15 cellular contexts compared by ENCODE assay signal in genomic region chr19:14409157-14410053, GRCh38. TPM values are rescaled to one million over a fixed set of nuclear protein-coding genes. Genes with fewer than 3 reads are reported as not detected.
DNase-seq lines count a peak whose midpoint lies in the region; ATAC-seq and TF ChIP-seq lines count a peak whose summit lies in the region.
"Had no signal": no experiment of that assay in that cellular context is flagged by ENCODE, and none has a peak within 500 bp of the region (broad histone marks: within the 10 kb centered on the region; RNA-seq: fewer than 3 reads in every experiment).

No MANE protein-coding gene starts in this region.

- H3K27ac ChIP-seq in OCI-LY7 (ENCODE audit: low read depth, low read length, poor library complexity, severe bottlenecking) = no peak overlapping the region
- H3K27ac ChIP-seq: VCaP had no signal

- H3K27me3 Mint-ChIP-seq in activated naive CD8-positive, alpha-beta T cell treated with anti-CD3 and anti-CD28 coated beads, Interleukin-2, amount 10 ng/mL, durations not matched to agents 7 days and 5 days = no peaks in the 10 kb centered on the region

- peak overlapping the region; percentile 80 for H3K27ac Mint-ChIP-seq in activated naive CD8-positive, alpha-beta T cell treated with anti-CD3 and anti-CD28 coated beads, Interleukin-2, amount 10 ng/mL, durations not matched to agents 7 days and 5 days
- H3K27ac Mint-ChIP-seq in stimulated activated effector memory CD8-positive, alpha-beta T cell treated with anti-CD3 and anti-CD28 coated beads, Interleukin-12 subunit alpha, Interleukin-12 subunit beta, amount 100 ng/mL, for 72 hours = peak overlapping the region; percentile 86

- no peak overlapping the region for H3K4me2 ChIP-seq in OCI-LY7 (ENCODE audit: low read length)

- intact Hi-C loops in OCI-LY7 (cut with micrococcal nuclease; ENCODE audit: unreplicated experiment) = no loop called here

- peaks cover 4% of the 10 kb centered on the region for H3K4me1 ChIP-seq in OCI-LY7 (ENCODE audit: insufficient read depth, low read length, poor library complexity, severe bottlenecking)

- peaks cover 14% of the 10 kb centered on the region; the same call in 1 of the 2 replicates for H4K20me1 ChIP-seq in OCI-LY7 (ENCODE audit: insufficient read depth, low read length)

- TSS peak; percentile 93 for BruUV-seq in OCI-LY7 (replicated peaks; lab: Mats Ljungman, UMichigan)

- DNase-seq in activated naive CD4-positive, alpha-beta T cell treated with Interleukin-2 at 50 U/mL for 16 hours = peak; percentile 23
- no peak for DNase-seq in activated naive CD4-positive, alpha-beta T cell (lab: John Stamatoyannopoulos, UW)
- no peak for DNase-seq in OCI-LY7 (ENCODE audit: low spot score)
- no peak for DNase-seq in activated naive CD8-positive, alpha-beta T cell treated with anti-CD3 and anti-CD28 coated beads, Interleukin-2, amount 10 ng/mL, durations not matched to agents 7 days and 5 days
- DNase-seq in stimulated activated effector memory CD8-positive, alpha-beta T cell treated with anti-CD3 and anti-CD28 coated beads, Interleukin-12 subunit alpha, Interleukin-12 subunit beta, amount 100 ng/mL, for 72 hours (ENCODE audit: low spot score in 2 of 2) = no peak
- no peak for DNase-seq in erythroblast (lab: John Stamatoyannopoulos, UW)
- no peak for DNase-seq in COLO829 (ENCODE audit: low spot score)
- DNase-seq: caudate nucleus, DMS79, islet precursor cell, NCI-H146, NCI-H69 had no signal

- no peaks in the 10 kb centered on the region for H3K9me3 ChIP-seq in OCI-LY7 (ENCODE audit: low read length)
- H3K9me3 ChIP-seq: upper lobe of left lung had no signal

- CTCF ChIA-PET in OCI-LY7 (lab: Charles Lee; ENCODE audit: unreplicated experiment) = no interaction called here

- no peak for ATAC-seq in activated naive CD8-positive, alpha-beta T cell treated with anti-CD3 and anti-CD28 coated beads, Interleukin-2, amount 10 ng/mL, durations not matched to agents 7 days and 5 days (ENCODE audit: low read depth)
- ATAC-seq in stimulated activated effector memory CD8-positive, alpha-beta T cell treated with anti-CD3 and anti-CD28 coated beads, Interleukin-12 subunit alpha, Interleukin-12 subunit beta, amount 100 ng/mL, for 72 hours = no peak
- ATAC-seq in GM21367 (IDR thresholded peaks at IDR 0.05; ENCODE audit: unreplicated experiment) = no peak

- no peak for TF ChIP-seq POLR2A in erythroblast (IDR thresholded peaks at IDR 0.05; ENCODE audit: low read length)

- H3K79me2 ChIP-seq in OCI-LY7 (ENCODE audit: insufficient read depth, low read depth, low read length) = peaks cover 33% of the 10 kb centered on the region

- H3K9me2 ChIP-seq in OCI-LY7 (ENCODE audit: insufficient read depth, low read length) = no peaks in the 10 kb centered on the region

- H2AFZ ChIP-seq in OCI-LY7 (ENCODE audit: low read length) = no peak overlapping the region

- TF ChIP-seq CTCF in OCI-LY7 (conservative IDR thresholded peaks at IDR 0.05; ENCODE audit: low read length) = no peak

- peak overlapping the region; percentile 32 for H3K4me3 Mint-ChIP-seq in activated naive CD8-positive, alpha-beta T cell treated with anti-CD3 and anti-CD28 coated beads, Interleukin-2, amount 10 ng/mL, durations not matched to agents 7 days and 5 days
- peak overlapping the region; percentile 46 for H3K4me3 Mint-ChIP-seq in stimulated activated effector memory CD8-positive, alpha-beta T cell treated with anti-CD3 and anti-CD28 coated beads, Interleukin-12 subunit alpha, Interleukin-12 subunit beta, amount 100 ng/mL, for 72 hours

- peaks cover 27% of the 10 kb centered on the region for H3K4me1 Mint-ChIP-seq in activated naive CD8-positive, alpha-beta T cell treated with anti-CD3 and anti-CD28 coated beads, Interleukin-2, amount 10 ng/mL, durations not matched to agents 7 days and 5 days
- H3K4me1 Mint-ChIP-seq in stimulated activated effector memory CD8-positive, alpha-beta T cell treated with anti-CD3 and anti-CD28 coated beads, Interleukin-12 subunit alpha, Interleukin-12 subunit beta, amount 100 ng/mL, for 72 hours = peaks cover 90% of the 10 kb centered on the region

- no peaks in the 10 kb centered on the region for H3K9me3 Mint-ChIP-seq in activated naive CD8-positive, alpha-beta T cell treated with anti-CD3 and anti-CD28 coated beads, Interleukin-2, amount 10 ng/mL, durations not matched to agents 7 days and 5 days
- no peaks in the 10 kb centered on the region for H3K9me3 Mint-ChIP-seq in stimulated activated effector memory CD8-positive, alpha-beta T cell treated with anti-CD3 and anti-CD28 coated beads, Interleukin-12 subunit alpha, Interleukin-12 subunit beta, amount 100 ng/mL, for 72 hours

- POLR2A ChIA-PET in OCI-LY7 (lab: Charles Lee) = no interaction called here
- POLR2A ChIA-PET in activated naive CD8-positive, alpha-beta T cell treated with anti-CD3 and anti-CD28 coated beads, Interleukin-2, amount 10 ng/mL, durations not matched to agents 7 days and 5 days (lab: Charles Lee) = interaction anchor here (0.6 to 13.1 kb wide), 5 partner anchors 8 to 47 kb away, joined by 3 to 250 read pairs (median 8); partner anchors contain the start of gene ADGRE5

- no peak overlapping the region for H3K4me3 ChIP-seq in OCI-LY7 (ENCODE audit: low read depth, low read length, poor library complexity, severe bottlenecking)
- H3K4me3 ChIP-seq: upper lobe of left lung had no signal

- peaks cover 93% of the 10 kb centered on the region for H3K36me3 ChIP-seq in OCI-LY7 (ENCODE audit: insufficient read depth, low read length)

- peaks cover 42% of the 10 kb centered on the region for H3K36me3 Mint-ChIP-seq in activated naive CD8-positive, alpha-beta T cell treated with anti-CD3 and anti-CD28 coated beads, Interleukin-2, amount 10 ng/mL, durations not matched to agents 7 days and 5 days
- peaks cover 100% of the 10 kb centered on the region for H3K36me3 Mint-ChIP-seq in stimulated activated effector memory CD8-positive, alpha-beta T cell treated with anti-CD3 and anti-CD28 coated beads, Interleukin-12 subunit alpha, Interleukin-12 subunit beta, amount 100 ng/mL, for 72 hours

RNA-seq across cellular contexts. Expression of gene DDX39A, which starts 9.7 kb away (rescaled TPM):
- 425 and 474 TPM in 2 replicates for total RNA-seq in OCI-LY7 (2014; rRNA removed; shearing (Covaris generic))
- total RNA-seq in OCI-LY7 (2022) = 294 and 316 TPM in 2 replicates
- total RNA-seq in activated naive CD8-positive, alpha-beta T cell treated with anti-CD3 and anti-CD28 coated beads, Interleukin-2, amount 10 ng/mL, durations not matched to agents 7 days and 5 days = 100 to 1,000 TPM; 192 to 202 TPM

RNA-seq across cellular contexts. Expression of gene PKN1, which starts 23.7 kb away (rescaled TPM):
- 117 and 125 TPM in 2 replicates for total RNA-seq in OCI-LY7 (2014; rRNA removed; shearing (Covaris generic))
- 233 and 246 TPM in 2 replicates for total RNA-seq in OCI-LY7 (2022)
- 100 to 1,000 TPM; 244 to 265 TPM for total RNA-seq in activated naive CD8-positive, alpha-beta T cell treated with anti-CD3 and anti-CD28 coated beads, Interleukin-2, amount 10 ng/mL, durations not matched to agents 7 days and 5 days

RNA-seq across cellular contexts. Expression of gene ADGRE5, which starts 28.2 kb away (rescaled TPM):
- 12.5 and 13.8 TPM in 2 replicates for total RNA-seq in OCI-LY7 (2014; rRNA removed; shearing (Covaris generic))
- 47.5 and 48.7 TPM in 2 replicates for total RNA-seq in OCI-LY7 (2022)
- 100 to 1,000 TPM; 304 to 315 TPM for total RNA-seq in activated naive CD8-positive, alpha-beta T cell treated with anti-CD3 and anti-CD28 coated beads, Interleukin-2, amount 10 ng/mL, durations not matched to agents 7 days and 5 days

Comparison
In these comparisons a context has a peak if more than half of its experiments do, and no peak if none do; other contexts are left out.
1. RNA of gene ADGRE5, which starts 28.2 kb away (total RNA-seq): 304 to 315 TPM in activated naive CD8-positive, alpha-beta T cell treated with anti-CD3 and anti-CD28 coated beads, Interleukin-2, amount 10 ng/mL, durations not matched to agents 7 days and 5 days; 12.5 to 48.7 TPM in OCI-LY7; every median in the first group is over 4 times any median in the second.